In the genomic region with DNA sequence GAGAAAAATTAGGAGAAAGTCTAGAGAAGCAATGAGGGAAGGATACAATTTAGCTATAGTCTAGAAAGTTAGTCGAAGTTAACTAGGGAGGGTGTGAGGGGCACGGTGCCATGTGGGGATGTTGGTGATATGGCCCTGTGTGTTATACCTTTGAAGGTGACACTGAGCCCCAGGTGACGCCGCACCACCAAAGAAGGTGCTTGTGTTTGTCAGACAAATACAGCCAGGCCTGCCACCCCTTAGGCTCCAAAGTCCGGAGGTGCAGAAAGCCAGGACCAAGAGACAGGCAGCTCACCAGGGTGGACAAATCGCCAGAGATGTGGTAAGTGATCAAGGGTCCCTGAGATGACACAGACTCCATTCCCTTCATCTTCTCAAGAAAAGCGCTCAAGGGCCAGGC, we compare ENCODE assay signal across 1 cellular context.
A peak's percentile ranks its signal among the peaks of the same experiment; 100 is the strongest.
TF ChIP-seq lines count a peak whose summit lies in the region.

No MANE protein-coding gene starts in this region.

TF ChIP-seq in liver, 16 proteins besides CTCF, POLR2A, EP300 and RAD21:
- TF ChIP-seq, protein P1, sequence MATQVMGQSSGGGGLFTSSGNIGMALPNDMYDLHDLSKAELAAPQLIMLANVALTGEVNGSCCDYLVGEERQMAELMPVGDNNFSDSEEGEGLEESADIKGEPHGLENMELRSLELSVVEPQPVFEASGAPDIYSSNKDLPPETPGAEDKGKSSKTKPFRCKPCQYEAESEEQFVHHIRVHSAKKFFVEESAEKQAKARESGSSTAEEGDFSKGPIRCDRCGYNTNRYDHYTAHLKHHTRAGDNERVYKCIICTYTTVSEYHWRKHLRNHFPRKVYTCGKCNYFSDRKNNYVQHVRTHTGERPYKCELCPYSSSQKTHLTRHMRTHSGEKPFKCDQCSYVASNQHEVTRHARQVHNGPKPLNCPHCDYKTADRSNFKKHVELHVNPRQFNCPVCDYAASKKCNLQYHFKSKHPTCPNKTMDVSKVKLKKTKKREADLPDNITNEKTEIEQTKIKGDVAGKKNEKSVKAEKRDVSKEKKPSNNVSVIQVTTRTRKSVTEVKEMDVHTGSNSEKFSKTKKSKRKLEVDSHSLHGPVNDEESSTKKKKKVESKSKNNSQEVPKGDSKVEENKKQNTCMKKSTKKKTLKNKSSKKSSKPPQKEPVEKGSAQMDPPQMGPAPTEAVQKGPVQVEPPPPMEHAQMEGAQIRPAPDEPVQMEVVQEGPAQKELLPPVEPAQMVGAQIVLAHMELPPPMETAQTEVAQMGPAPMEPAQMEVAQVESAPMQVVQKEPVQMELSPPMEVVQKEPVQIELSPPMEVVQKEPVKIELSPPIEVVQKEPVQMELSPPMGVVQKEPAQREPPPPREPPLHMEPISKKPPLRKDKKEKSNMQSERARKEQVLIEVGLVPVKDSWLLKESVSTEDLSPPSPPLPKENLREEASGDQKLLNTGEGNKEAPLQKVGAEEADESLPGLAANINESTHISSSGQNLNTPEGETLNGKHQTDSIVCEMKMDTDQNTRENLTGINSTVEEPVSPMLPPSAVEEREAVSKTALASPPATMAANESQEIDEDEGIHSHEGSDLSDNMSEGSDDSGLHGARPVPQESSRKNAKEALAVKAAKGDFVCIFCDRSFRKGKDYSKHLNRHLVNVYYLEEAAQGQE (IDR thresholded peaks at IDR 0.05), result no peak
- TF ChIP-seq FOXA2 (IDR thresholded peaks at IDR 0.05) (no peak), SP1 (IDR thresholded peaks at IDR 0.05) (peak; percentile 58), HNF4G (IDR thresholded peaks at IDR 0.05) (peak; percentile 71), TAF1 (conservative IDR thresholded peaks at IDR 0.05) (peak; percentile 62), GABPA (IDR thresholded peaks at IDR 0.05 in 1 of 2, conservative IDR thresholded peaks at IDR 0.05 in 1 of 2) (no peak), JUND (IDR thresholded peaks at IDR 0.05) (no peak), RXRA (IDR thresholded peaks at IDR 0.05) (peak; percentile 39 to 51), EGR1 (IDR thresholded peaks at IDR 0.05; ENCODE audit: low read depth in 2 of 2) (no peak), HNF4A (conservative IDR thresholded peaks at IDR 0.05) (peak; percentile 79 to 84), FOXA1 (IDR thresholded peaks at IDR 0.05) (no peak), ATF3 (IDR thresholded peaks at IDR 0.05) (no peak), NR2F2 (IDR thresholded peaks at IDR 0.05) (no peak), YY1 (IDR thresholded peaks at IDR 0.05) (peak; percentile 22)
- TF ChIP-seq, protein P2, sequence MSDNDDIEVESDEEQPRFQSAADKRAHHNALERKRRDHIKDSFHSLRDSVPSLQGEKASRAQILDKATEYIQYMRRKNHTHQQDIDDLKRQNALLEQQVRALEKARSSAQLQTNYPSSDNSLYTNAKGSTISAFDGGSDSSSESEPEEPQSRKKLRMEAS (IDR thresholded peaks at IDR 0.05), result no peak
- TF ChIP-seq, protein P3, sequence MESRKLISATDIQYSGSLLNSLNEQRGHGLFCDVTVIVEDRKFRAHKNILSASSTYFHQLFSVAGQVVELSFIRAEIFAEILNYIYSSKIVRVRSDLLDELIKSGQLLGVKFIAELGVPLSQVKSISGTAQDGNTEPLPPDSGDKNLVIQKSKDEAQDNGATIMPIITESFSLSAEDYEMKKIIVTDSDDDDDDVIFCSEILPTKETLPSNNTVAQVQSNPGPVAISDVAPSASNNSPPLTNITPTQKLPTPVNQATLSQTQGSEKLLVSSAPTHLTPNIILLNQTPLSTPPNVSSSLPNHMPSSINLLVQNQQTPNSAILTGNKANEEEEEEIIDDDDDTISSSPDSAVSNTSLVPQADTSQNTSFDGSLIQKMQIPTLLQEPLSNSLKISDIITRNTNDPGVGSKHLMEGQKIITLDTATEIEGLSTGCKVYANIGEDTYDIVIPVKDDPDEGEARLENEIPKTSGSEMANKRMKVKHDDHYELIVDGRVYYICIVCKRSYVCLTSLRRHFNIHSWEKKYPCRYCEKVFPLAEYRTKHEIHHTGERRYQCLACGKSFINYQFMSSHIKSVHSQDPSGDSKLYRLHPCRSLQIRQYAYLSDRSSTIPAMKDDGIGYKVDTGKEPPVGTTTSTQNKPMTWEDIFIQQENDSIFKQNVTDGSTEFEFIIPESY (IDR thresholded peaks at IDR 0.05), result no peak
TF ChIP-seq in liver: peak in this region for 6.
